Comparison of ENCODE assay signal across 20 cellular contexts in genomic region chr4:52107745-52108144, GRCh38. TPM values are rescaled to one million over a fixed set of nuclear protein-coding genes. Genes with fewer than 3 reads are reported as not detected.
A peak's percentile ranks its signal among the peaks of the same experiment; 100 is the strongest.
DNase-seq lines count a peak whose midpoint lies in the region; ATAC-seq and TF ChIP-seq lines count a peak whose summit lies in the region.
"Had no signal": no experiment of that assay in that cellular context is flagged by ENCODE, and none has a peak within 500 bp of the region (broad histone marks: within the 10 kb centered on the region; RNA-seq: fewer than 3 reads in every experiment).

No MANE protein-coding gene starts in this region.

- POLR2A ChIA-PET in activated CD4-positive, alpha-beta memory T cell treated with anti-CD3 and anti-CD28 coated beads for 36 hours (lab: Charles Lee): no interaction called here

- CTCF ChIA-PET in activated CD4-positive, alpha-beta memory T cell treated with anti-CD3 and anti-CD28 coated beads for 36 hours (lab: Charles Lee): no interaction called here

- H3K9me3 Mint-ChIP-seq in endodermal cell: no peaks in the 10 kb centered on the region
- H3K9me3 Mint-ChIP-seq in activated CD4-positive, alpha-beta memory T cell treated with anti-CD3 and anti-CD28 coated beads for 36 hours: no peaks in the 10 kb centered on the region
- H3K9me3 Mint-ChIP-seq: activated T-helper 1 cell treated with anti-CD3 and anti-CD28 coated beads, Interleukin-12 subunit alpha, Interleukin-12 subunit beta, Interleukin-2, Interleukin-4 antibody, amounts not matched to agents 30 ng/mL and 10 ng/mL and 1 ng/mL, durations not matched to agents 14 hours and 24 hours and 36 hours; CD4-positive, alpha-beta memory T cell; WTC11 had no signal

- H3K4me3 Mint-ChIP-seq in endodermal cell: no peak overlapping the region
- no peak overlapping the region for H3K4me3 Mint-ChIP-seq in activated CD4-positive, alpha-beta memory T cell treated with anti-CD3 and anti-CD28 coated beads for 36 hours
- H3K4me3 Mint-ChIP-seq: activated T-helper 1 cell treated with anti-CD3 and anti-CD28 coated beads, Interleukin-12 subunit alpha, Interleukin-12 subunit beta, Interleukin-2, Interleukin-4 antibody, amounts not matched to agents 30 ng/mL and 10 ng/mL and 1 ng/mL, durations not matched to agents 14 hours and 24 hours and 36 hours; CD4-positive, alpha-beta memory T cell; WTC11 had no signal

- no peak overlapping the region for H3K27ac Mint-ChIP-seq in endodermal cell
- H3K27ac Mint-ChIP-seq in activated CD4-positive, alpha-beta memory T cell treated with anti-CD3 and anti-CD28 coated beads for 36 hours: no peak overlapping the region
- H3K27ac Mint-ChIP-seq: activated T-helper 1 cell treated with anti-CD3 and anti-CD28 coated beads, Interleukin-12 subunit alpha, Interleukin-12 subunit beta, Interleukin-2, Interleukin-4 antibody, amounts not matched to agents 30 ng/mL and 10 ng/mL and 1 ng/mL, durations not matched to agents 14 hours and 24 hours and 36 hours; CD4-positive, alpha-beta memory T cell; WTC11 had no signal

- TF ChIP-seq CTCF in cardiac muscle cell (IDR thresholded peaks at IDR 0.05; ENCODE audit: low read depth, low read length) (peak; percentile 22), endodermal cell (conservative IDR thresholded peaks at IDR 0.05) (peak; percentile 65)

- ATAC-seq in left cardiac atrium: no peak
- ATAC-seq in left ventricle myocardium superior: no peak
- ATAC-seq: A549, WTC11 had no signal

- H3K4me1 ChIP-seq in cardiac muscle cell (ENCODE audit: low read depth) (peaks cover 4% of the 10 kb centered on the region), endodermal cell (ENCODE audit: control insufficient read depth, insufficient read depth, low read length) (no peaks in the 10 kb centered on the region), subcutaneous abdominal adipose tissue (ENCODE audit: control insufficient read depth in 5 of 5, insufficient read depth in 5 of 5, low read length in 5 of 5) (peaks cover 0 to 38% (median 18%) of the 10 kb centered on the region in 5 donors)
- H3K4me1 ChIP-seq: A549, sigmoid colon had no signal

- 93% methylated on average over 1 of the region's 1 CpG; no CpG with 5 or more reads in 1 of the 2 experiments for WGBS in endodermal cell (ENCODE audit: insufficient coverage in 1 of 2, insufficient read length in 1 of 2), 2 experiments

- H3K27me3 ChIP-seq in cardiac muscle cell (no peaks in the 10 kb centered on the region), endodermal cell (ENCODE audit: control insufficient read depth, insufficient read depth, low read length, poor library complexity, severe bottlenecking) (no peaks in the 10 kb centered on the region), subcutaneous abdominal adipose tissue (ENCODE audit: control insufficient read depth in 5 of 5, insufficient read depth in 4 of 5, low read length in 5 of 5) (no peaks in the 10 kb centered on the region)
- H3K27me3 ChIP-seq: sigmoid colon, vagina had no signal

- intact Hi-C loops in left cardiac atrium (cut with DNase I): no loop called here
- intact Hi-C loops in left ventricle myocardium superior (cut with micrococcal nuclease): no loop called here
- intact Hi-C loops in activated CD4-positive, alpha-beta memory T cell treated with anti-CD3 and anti-CD28 coated beads for 36 hours (cut with micrococcal nuclease): no loop called here

- no peaks in the 10 kb centered on the region for H3K36me3 Mint-ChIP-seq in endodermal cell (ENCODE audit: low read depth)
- H3K36me3 Mint-ChIP-seq in activated CD4-positive, alpha-beta memory T cell treated with anti-CD3 and anti-CD28 coated beads for 36 hours: no peaks in the 10 kb centered on the region
- H3K36me3 Mint-ChIP-seq: CD4-positive, alpha-beta memory T cell; WTC11 had no signal

- H3K27me3 Mint-ChIP-seq in endodermal cell (ENCODE audit: insufficient read depth): no peaks in the 10 kb centered on the region
- H3K27me3 Mint-ChIP-seq in activated CD4-positive, alpha-beta memory T cell treated with anti-CD3 and anti-CD28 coated beads for 36 hours: no peaks in the 10 kb centered on the region

- DNase-seq in cardiac muscle cell (ENCODE audit: low read depth in 1 of 2, low spot score in 1 of 2) (no peak), left cardiac atrium (no peak), OCI-M1 (lab: John Stamatoyannopoulos, UW) (peak; percentile 10), endodermal cell (no peak), hepatic stellate cell (ENCODE audit: low spot score) (no peak), left ventricle myocardium superior (no peak)
- no peak for DNase-seq in activated CD4-positive, alpha-beta memory T cell treated with anti-CD3 and anti-CD28 coated beads for 36 hours
- DNase-seq: CD4-positive, alpha-beta memory T cell; central memory CD4-positive, alpha-beta T cell; effector memory CD4-positive, alpha-beta T cell; midbrain; NCI-H1048; sigmoid colon; stimulated activated CD4-positive, alpha-beta T cell treated with anti-CD3 and anti-CD28 coated beads, Interleukin-2, amount 100 ng/mL, for 24 hours had no signal

- H3K4me3 ChIP-seq in cardiac muscle cell (no peak overlapping the region), endodermal cell (ENCODE audit: low read length) (no peak overlapping the region), subcutaneous abdominal adipose tissue (ENCODE audit: low read depth in 1 of 5, low read length in 5 of 5) (no peak overlapping the region)
- H3K4me3 ChIP-seq: A549, sigmoid colon, vagina had no signal

- H3K9ac ChIP-seq in endodermal cell (ENCODE audit: extremely low read depth, low read length, poor library complexity, severe bottlenecking): no peak overlapping the region
- H3K9ac ChIP-seq in subcutaneous abdominal adipose tissue (ENCODE audit: low read length in 5 of 5): no peak overlapping the region

- H3K27ac ChIP-seq in cardiac muscle cell (no peak overlapping the region), endodermal cell (ENCODE audit: low read depth, low read length) (no peak overlapping the region), subcutaneous abdominal adipose tissue (ENCODE audit: low read depth, low read length) (peak overlapping the region; percentile 38)
- H3K27ac ChIP-seq: A549, RWPE1, sigmoid colon, vagina had no signal

- H3K36me3 ChIP-seq in cardiac muscle cell (no peaks in the 10 kb centered on the region), endodermal cell (ENCODE audit: control insufficient read depth, insufficient read depth, low read length) (no peaks in the 10 kb centered on the region), subcutaneous abdominal adipose tissue (ENCODE audit: control insufficient read depth in 5 of 5, insufficient read depth in 5 of 5, low read length in 5 of 5) (no peaks in the 10 kb centered on the region)
- H3K36me3 ChIP-seq: sigmoid colon, vagina had no signal

- no peaks in the 10 kb centered on the region for H3K4me1 Mint-ChIP-seq in endodermal cell
- H3K4me1 Mint-ChIP-seq in activated CD4-positive, alpha-beta memory T cell treated with anti-CD3 and anti-CD28 coated beads for 36 hours (ENCODE audit: low read depth): no peaks in the 10 kb centered on the region
- H3K4me1 Mint-ChIP-seq: CD4-positive, alpha-beta memory T cell had no signal

- H3K9me3 ChIP-seq in cardiac muscle cell (ENCODE audit: low read depth): no peaks in the 10 kb centered on the region
- H3K9me3 ChIP-seq in endodermal cell (ENCODE audit: control insufficient read depth, low read length): no peaks in the 10 kb centered on the region
- H3K9me3 ChIP-seq in subcutaneous abdominal adipose tissue (ENCODE audit: control insufficient read depth in 5 of 5, low read length in 5 of 5): peaks cover 0 to 4% (median 0%) of the 10 kb centered on the region in 5 donors
- H3K9me3 ChIP-seq: A549, sigmoid colon, vagina had no signal

RNA-seq across cellular contexts. Expression of gene SPATA18, which starts 56.6 kb away (rescaled TPM):
- 13.6 and 17.2 TPM in 2 replicates for total RNA-seq in cardiac muscle cell
- 5.5 and 8.0 TPM in 2 replicates for polyA plus RNA-seq in cardiac muscle cell
- total RNA-seq in left cardiac atrium: 1 to 10 TPM; 2.5 to 3.1 TPM
- 1 to 10 TPM; 1.4 to 3.3 TPM for total RNA-seq in endodermal cell
- 3.9 TPM for polyA plus RNA-seq in endodermal cell (2013, experiment 1 of 2)
- polyA plus RNA-seq in endodermal cell (2013, experiment 2 of 2): 2.6 TPM
- total RNA-seq in left ventricle myocardium superior: 1.9 TPM
- not detected for total RNA-seq in activated CD4-positive, alpha-beta memory T cell treated with anti-CD3 and anti-CD28 coated beads for 36 hours
- polyA plus RNA-seq: CD4-positive, alpha-beta memory T cell had no signal
